17 cellular contexts compared by ENCODE assay signal in the genomic region with DNA sequence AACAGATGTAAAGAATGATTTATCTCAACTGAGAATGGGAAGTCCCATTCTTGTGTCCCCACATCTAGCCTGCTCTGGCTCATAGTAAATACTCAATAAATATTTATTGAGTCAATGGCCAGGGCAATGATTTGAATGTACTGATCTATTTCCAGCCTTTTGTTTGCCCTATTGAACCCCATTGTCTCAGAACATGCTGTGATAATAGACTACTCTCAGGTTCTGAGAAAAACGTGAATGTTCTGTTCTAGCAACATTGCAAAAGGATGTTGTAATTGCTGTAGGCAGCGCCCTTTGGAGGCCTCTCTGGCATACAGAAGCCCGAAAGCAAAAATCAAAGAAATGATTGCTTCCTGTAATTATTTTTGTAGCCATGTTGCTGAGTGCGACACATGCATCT.
DNase-seq lines count a peak whose midpoint lies in the region; ATAC-seq and TF ChIP-seq lines count a peak whose summit lies in the region.
"Had no signal": no experiment of that assay in that cellular context is flagged by ENCODE, and none has a peak within 500 bp of the region (broad histone marks: within the 10 kb centered on the region; RNA-seq: fewer than 3 reads in every experiment).

No MANE protein-coding gene starts in this region.

- no peak overlapping the region for H3K27ac Mint-ChIP-seq in GM23338
- H3K27ac Mint-ChIP-seq in brain = peak overlapping the region in 3 of 5 experiments; percentile 33 to 80 (median 56)
- H3K27ac Mint-ChIP-seq: B cell; CD4-positive, alpha-beta memory T cell; T-cell had no signal

- no peak overlapping the region for H2BK15ac ChIP-seq in mesendoderm (replicated peaks; ENCODE audit: low read depth)

- H3K79me2 ChIP-seq in GM23338 (replicated peaks; ENCODE audit: insufficient read depth) (no peaks in the 10 kb centered on the region), mesendoderm (ENCODE audit: control insufficient read depth, insufficient read depth, low read length) (no peaks in the 10 kb centered on the region)

- H3K4me3 Mint-ChIP-seq in GM23338 (no peak overlapping the region), brain (no peak overlapping the region)
- H3K4me3 Mint-ChIP-seq: B cell; CD4-positive, alpha-beta memory T cell; T-cell had no signal

- H2AFZ ChIP-seq in GM23338 = peak overlapping the region; percentile 43; the same call in 1 of the 2 replicates

- no peak overlapping the region for H3K23ac ChIP-seq in mesendoderm (ENCODE audit: low read length)

- H3K4me1 ChIP-seq in GM23338 (ENCODE audit: insufficient read depth) (no peaks in the 10 kb centered on the region), mesendoderm (ENCODE audit: control insufficient read depth, low read depth, low read length) (no peaks in the 10 kb centered on the region), ovary (ENCODE audit: insufficient read depth) (no peaks in the 10 kb centered on the region), esophagus squamous epithelium (no peaks in the 10 kb centered on the region)

- DNase-seq in GM23338 (ENCODE audit: low spot score) (no peak), NCI-H2227 treated with DMSO at 0.1 percent for 48 hours (lab: John Stamatoyannopoulos, UW) (peak; percentile 94), mesendoderm (no peak), WERI-Rb-1 (no peak), ovary (no peak), esophagus squamous epithelium (lab: John Stamatoyannopoulos, UW) (no peak), AG20443 (ENCODE audit: low spot score) (no peak)
- DNase-seq: CD4-positive, alpha-beta memory T cell; HCEC 1CT; NCI-H1048; NCI-H187; NCI-H524 treated with DMSO at 0.1 percent for 48 hours; NK-92 treated with Interleukin-12 subunit alpha and Interleukin-12 subunit beta, amount 100 ng/mL, for 24 hours; T-cell had no signal

- no CpG with 5 or more reads among the region's 4 CpGs for WGBS in mesendoderm (ENCODE audit: extremely low coverage, insufficient coverage, low lambda C conversion rate)
- 75 to 78% (median 77%) methylated on average over 4 of the region's 4 CpGs for WGBS in ovary, 3 donors
- WGBS in esophagus squamous epithelium, 2 donors = 70 to 80% methylated on average over 4 of the region's 4 CpGs

- H4K5ac ChIP-seq in mesendoderm (ENCODE audit: low read length) = no peak overlapping the region

- intact Hi-C loops in ovary (cut with DNase I) (no loop called here), esophagus squamous epithelium (cut with DNase I) (no loop called here)

- no peaks in the 10 kb centered on the region for H4K20me1 ChIP-seq in GM23338 (replicated peaks; ENCODE audit: insufficient read depth)

- no peaks in the 10 kb centered on the region for H3K27me3 ChIP-seq in GM23338 (ENCODE audit: insufficient read depth)
- no peaks in the 10 kb centered on the region for H3K27me3 ChIP-seq in mesendoderm (ENCODE audit: insufficient read depth, low read length, poor library complexity)
- no peaks in the 10 kb centered on the region for H3K27me3 ChIP-seq in WERI-Rb-1 (ENCODE audit: insufficient read depth, low read depth, severe bottlenecking)
- no peaks in the 10 kb centered on the region for H3K27me3 ChIP-seq in ovary
- no peaks in the 10 kb centered on the region for H3K27me3 ChIP-seq in esophagus squamous epithelium

- no peak overlapping the region for H3K56ac ChIP-seq in mesendoderm (ENCODE audit: low read length)

- TF ChIP-seq CTCF in GM23338 (conservative IDR thresholded peaks at IDR 0.05; ENCODE audit: low read depth in 2 of 2) = no peak
- no peak for TF ChIP-seq CTCF in brain (conservative IDR thresholded peaks at IDR 0.05)
- TF ChIP-seq CTCF in WERI-Rb-1 (IDR thresholded peaks at IDR 0.05; ENCODE audit: low read depth, low read length) = no peak
- no peak for TF ChIP-seq CTCF in ovary (IDR thresholded peaks at IDR 0.05)
- no peak for TF ChIP-seq CTCF in esophagus squamous epithelium (IDR thresholded peaks at IDR 0.05)

- no peak overlapping the region for H4K8ac ChIP-seq in mesendoderm (ENCODE audit: low read depth, low read length)

- no peak overlapping the region for H3K9ac ChIP-seq in mesendoderm (ENCODE audit: low read length)

- no peaks in the 10 kb centered on the region for H3K79me1 ChIP-seq in mesendoderm (ENCODE audit: low read length)

- no peak for ATAC-seq in GM23338
- ATAC-seq: T-cell had no signal

- H3K4me3 ChIP-seq in GM23338 (no peak overlapping the region), mesendoderm (ENCODE audit: low read length) (no peak overlapping the region), WERI-Rb-1 (ENCODE audit: low read depth, low read length) (no peak overlapping the region), ovary (no peak overlapping the region), esophagus squamous epithelium (no peak overlapping the region)
- H3K4me3 ChIP-seq: SK-N-MC had no signal

- peaks cover 16% of the 10 kb centered on the region for H3K4me1 Mint-ChIP-seq in GM23338
- H3K4me1 Mint-ChIP-seq in brain = peaks cover 52% of the 10 kb centered on the region
- H3K4me1 Mint-ChIP-seq: B cell; CD4-positive, alpha-beta memory T cell; T-cell had no signal

- H3F3A ChIP-seq in GM23338 (replicated peaks; ENCODE audit: low read depth) = no peaks in the 10 kb centered on the region

- H3K4me2 ChIP-seq in GM23338 (no peak overlapping the region), mesendoderm (ENCODE audit: low read length) (no peak overlapping the region)

- no peaks in the 10 kb centered on the region; the same call in 1 of the 2 replicates for H3K9me2 ChIP-seq in GM23338 (ENCODE audit: insufficient read depth)

- no peak for TF ChIP-seq EP300 in ovary (IDR thresholded peaks at IDR 0.05)

- H3K18ac ChIP-seq in mesendoderm (ENCODE audit: low read length) = no peak overlapping the region

- peak overlapping the region; percentile 55 for H2BK120ac ChIP-seq in mesendoderm (ENCODE audit: low read depth, low read length)

- no peaks in the 10 kb centered on the region for H3K36me3 Mint-ChIP-seq in GM23338 (ENCODE audit: low read depth)
- H3K36me3 Mint-ChIP-seq in brain = no peaks in the 10 kb centered on the region
- H3K36me3 Mint-ChIP-seq: CD4-positive, alpha-beta memory T cell; T-cell had no signal

- H3K9me3 Mint-ChIP-seq in GM23338 (no peaks in the 10 kb centered on the region), brain (no peaks in the 10 kb centered on the region)
- H3K9me3 Mint-ChIP-seq: CD4-positive, alpha-beta memory T cell; T-cell had no signal

- no peak overlapping the region for H2AK5ac ChIP-seq in mesendoderm (ENCODE audit: low read length)

- no peaks in the 10 kb centered on the region for H3K27me3 Mint-ChIP-seq in GM23338 (ENCODE audit: insufficient read depth, low read depth, poor library complexity)
- H3K27me3 Mint-ChIP-seq in brain = no peaks in the 10 kb centered on the region

- no peaks in the 10 kb centered on the region for H3K36me3 ChIP-seq in GM23338 (ENCODE audit: insufficient read depth)
- no peaks in the 10 kb centered on the region for H3K36me3 ChIP-seq in mesendoderm (ENCODE audit: control insufficient read depth, insufficient read depth, low read length)
- no peaks in the 10 kb centered on the region for H3K36me3 ChIP-seq in WERI-Rb-1
- no peaks in the 10 kb centered on the region for H3K36me3 ChIP-seq in ovary
- no peaks in the 10 kb centered on the region for H3K36me3 ChIP-seq in esophagus squamous epithelium

- TF ChIP-seq POLR2A in ovary (IDR thresholded peaks at IDR 0.05) (no peak), esophagus squamous epithelium (IDR thresholded peaks at IDR 0.05) (no peak)

- H2BK5ac ChIP-seq in mesendoderm (ENCODE audit: low read length) = no peak overlapping the region

- H3K4ac ChIP-seq in mesendoderm (ENCODE audit: low read depth, low read length) = no peak overlapping the region

- H3K9me3 ChIP-seq in WERI-Rb-1 (ENCODE audit: severe bottlenecking) (no peaks in the 10 kb centered on the region), ovary (no peaks in the 10 kb centered on the region), esophagus squamous epithelium (no peaks in the 10 kb centered on the region)

- no peak overlapping the region for H3K27ac ChIP-seq in GM23338 (ENCODE audit: low read depth)
- H3K27ac ChIP-seq in mesendoderm (ENCODE audit: low read depth, low read length) = no peak overlapping the region
- no peak overlapping the region for H3K27ac ChIP-seq in WERI-Rb-1
- H3K27ac ChIP-seq in ovary = no peak overlapping the region
- no peak overlapping the region for H3K27ac ChIP-seq in esophagus squamous epithelium
- H3K27ac ChIP-seq: SK-N-MC had no signal

TF ChIP-seq in GM23338, 12 proteins besides CTCF, POLR2A, EP300 and RAD21 (continues in another document):
- TF ChIP-seq, protein P1, sequence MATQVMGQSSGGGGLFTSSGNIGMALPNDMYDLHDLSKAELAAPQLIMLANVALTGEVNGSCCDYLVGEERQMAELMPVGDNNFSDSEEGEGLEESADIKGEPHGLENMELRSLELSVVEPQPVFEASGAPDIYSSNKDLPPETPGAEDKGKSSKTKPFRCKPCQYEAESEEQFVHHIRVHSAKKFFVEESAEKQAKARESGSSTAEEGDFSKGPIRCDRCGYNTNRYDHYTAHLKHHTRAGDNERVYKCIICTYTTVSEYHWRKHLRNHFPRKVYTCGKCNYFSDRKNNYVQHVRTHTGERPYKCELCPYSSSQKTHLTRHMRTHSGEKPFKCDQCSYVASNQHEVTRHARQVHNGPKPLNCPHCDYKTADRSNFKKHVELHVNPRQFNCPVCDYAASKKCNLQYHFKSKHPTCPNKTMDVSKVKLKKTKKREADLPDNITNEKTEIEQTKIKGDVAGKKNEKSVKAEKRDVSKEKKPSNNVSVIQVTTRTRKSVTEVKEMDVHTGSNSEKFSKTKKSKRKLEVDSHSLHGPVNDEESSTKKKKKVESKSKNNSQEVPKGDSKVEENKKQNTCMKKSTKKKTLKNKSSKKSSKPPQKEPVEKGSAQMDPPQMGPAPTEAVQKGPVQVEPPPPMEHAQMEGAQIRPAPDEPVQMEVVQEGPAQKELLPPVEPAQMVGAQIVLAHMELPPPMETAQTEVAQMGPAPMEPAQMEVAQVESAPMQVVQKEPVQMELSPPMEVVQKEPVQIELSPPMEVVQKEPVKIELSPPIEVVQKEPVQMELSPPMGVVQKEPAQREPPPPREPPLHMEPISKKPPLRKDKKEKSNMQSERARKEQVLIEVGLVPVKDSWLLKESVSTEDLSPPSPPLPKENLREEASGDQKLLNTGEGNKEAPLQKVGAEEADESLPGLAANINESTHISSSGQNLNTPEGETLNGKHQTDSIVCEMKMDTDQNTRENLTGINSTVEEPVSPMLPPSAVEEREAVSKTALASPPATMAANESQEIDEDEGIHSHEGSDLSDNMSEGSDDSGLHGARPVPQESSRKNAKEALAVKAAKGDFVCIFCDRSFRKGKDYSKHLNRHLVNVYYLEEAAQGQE (IDR thresholded peaks at IDR 0.05; ENCODE audit: unreplicated experiment) = no peak
- no peak for TF ChIP-seq EZH2phosphoT487 (IDR thresholded peaks at IDR 0.05; ENCODE audit: unreplicated experiment)
- TF ChIP-seq ZNF114 (CRISPR knock-in tag; IDR thresholded peaks at IDR 0.05) = no peak
- TF ChIP-seq STAT1 (IDR thresholded peaks at IDR 0.05; ENCODE audit: unreplicated experiment) = no peak
- no peak for TF ChIP-seq JUNB (IDR thresholded peaks at IDR 0.05; ENCODE audit: unreplicated experiment)
- no peak for TF ChIP-seq EZH2 (IDR thresholded peaks at IDR 0.05; ENCODE audit: low read depth, unreplicated experiment)
- TF ChIP-seq ZNF331 (CRISPR knock-in tag; IDR thresholded peaks at IDR 0.05; ENCODE audit: low read depth) = no peak
- no peak for TF ChIP-seq NANOG (IDR thresholded peaks at IDR 0.05; ENCODE audit: borderline replicate concordance)
- TF ChIP-seq CREB1 (CRISPR knock-in tag; IDR thresholded peaks at IDR 0.05; ENCODE audit: low read depth) = no peak
